In genomic region chr20:51335329-51335841, GRCh38 we compare ENCODE assay signal across 10 cellular contexts.
DNase-seq lines count a peak whose midpoint lies in the region; ATAC-seq and TF ChIP-seq lines count a peak whose summit lies in the region.
"Had no signal": no experiment of that assay in that cellular context is flagged by ENCODE, and none has a peak within 500 bp of the region (broad histone marks: within the 10 kb centered on the region; RNA-seq: fewer than 3 reads in every experiment).

No MANE protein-coding gene starts in this region.

- H3K36me3 ChIP-seq in GM06990 (ENCODE audit: control insufficient read depth, insufficient read depth, low read length) (no peaks in the 10 kb centered on the region), adipocyte (ENCODE audit: control insufficient read depth, insufficient read depth, low read length, severe bottlenecking) (no peaks in the 10 kb centered on the region)
- H3K36me3 ChIP-seq: lower lobe of right lung had no signal

- H3K9ac ChIP-seq in adipocyte (ENCODE audit: low read length): no peak overlapping the region

- no peak for TF ChIP-seq CTCF in GM06990 (IDR thresholded peaks at IDR 0.05; ENCODE audit: insufficient read depth, low read length, poor library complexity, severe bottlenecking)

- intact Hi-C loops in posterior vena cava (cut with DNase I): no loop called here

- H3K27me3 ChIP-seq in GM06990 (replicated peaks; ENCODE audit: control insufficient read depth, insufficient read depth, low read length): no peaks in the 10 kb centered on the region
- no peaks in the 10 kb centered on the region for H3K27me3 ChIP-seq in adipocyte (replicated peaks; ENCODE audit: control insufficient read depth, insufficient read depth, low read length)

- H3K4me3 ChIP-seq in GM06990 (replicated peaks; ENCODE audit: low read depth, low read length): no peak overlapping the region
- no peak overlapping the region for H3K4me3 ChIP-seq in adipocyte (ENCODE audit: low read length)
- H3K4me3 ChIP-seq: lower lobe of right lung had no signal

- H3K9me3 ChIP-seq in adipocyte (ENCODE audit: control insufficient read depth, low read length): peaks cover under 1% of the 10 kb centered on the region
- H3K9me3 ChIP-seq: lower lobe of right lung had no signal

- DNase-seq in GM06990 (ENCODE audit: extremely low read depth, insufficient read length): peak; percentile 25
- peak; percentile 93 for DNase-seq in adipocyte (ENCODE audit: low read depth)
- DNase-seq in non-pigmented ciliary epithelial cell (ENCODE audit: low read depth): peak; percentile 100
- no peak for DNase-seq in RPMI8226
- DNase-seq in posterior vena cava (ENCODE audit: low spot score): no peak
- no peak for DNase-seq in NOMO-1 treated with dmso at 0.1 percent for 144 hours (lab: John Stamatoyannopoulos, UW; ENCODE audit: unreplicated experiment)
- DNase-seq: activated naive CD8-positive, alpha-beta T cell treated with anti-CD3 and anti-CD28 coated beads, Interleukin-2, amount 10 ng/mL, durations not matched to agents 7 days and 5 days; lower lobe of right lung had no signal

- H3K4me1 ChIP-seq in adipocyte (ENCODE audit: control insufficient read depth, insufficient read depth, low read length): no peaks in the 10 kb centered on the region
- H3K4me1 ChIP-seq: lower lobe of right lung had no signal

- ATAC-seq in HG02885 (IDR thresholded peaks at IDR 0.05; ENCODE audit: poor library complexity, unreplicated experiment) (peak; percentile 85), GM21717 (IDR thresholded peaks at IDR 0.05; ENCODE audit: unreplicated experiment) (no peak)
- ATAC-seq: lower lobe of right lung had no signal

Comparison
In these comparisons a context has a peak if more than half of its experiments do, and no peak if none do; other contexts are left out.
1. DNase-seq: peak in GM06990 (single experiment), adipocyte (single experiment) and non-pigmented ciliary epithelial cell (single experiment); none in RPMI8226 (single experiment), posterior vena cava (single experiment) and NOMO-1 treated with dmso at 0.1 percent for 144 hours (single experiment).